ENCODE assay signal across 8 cellular contexts in genomic region chr17:82320956-82321927, GRCh38. TPM values are rescaled to one million over a fixed set of nuclear protein-coding genes. Genes with fewer than 3 reads are reported as not detected.
DNase-seq lines count a peak whose midpoint lies in the region; ATAC-seq and TF ChIP-seq lines count a peak whose summit lies in the region.

No MANE protein-coding gene starts in this region.

- no TSS peak for BruUV-seq in A673 (replicated peaks; lab: Mats Ljungman, UMichigan)

- H3K9me3 ChIP-seq in A673 (ENCODE audit: low read depth, low read length, poor library complexity, severe bottlenecking) (no peaks in the 10 kb centered on the region), neutrophil (no peaks in the 10 kb centered on the region), transverse colon (no peaks in the 10 kb centered on the region)

- POLR2A ChIA-PET in A673 (lab: Charles Lee; ENCODE audit: low non-redundant PET), result no interaction called here

- TF ChIP-seq EP300 in transverse colon (IDR thresholded peaks at IDR 0.05; ENCODE audit: low read depth), result no peak

- H3K36me3 ChIP-seq in A673 (ENCODE audit: insufficient read depth, low read length, poor library complexity, severe bottlenecking) (no peaks in the 10 kb centered on the region), neutrophil (peaks cover 30% of the 10 kb centered on the region), transverse colon (no peaks in the 10 kb centered on the region)

- H3K27me3 ChIP-seq in A673 (replicated peaks; ENCODE audit: insufficient read depth, low read depth, low read length, poor library complexity) (no peaks in the 10 kb centered on the region), neutrophil (peaks cover 51% of the 10 kb centered on the region), transverse colon (peaks cover 6% of the 10 kb centered on the region)

- H3K27me3 Mint-ChIP-seq in HFFc6 (ENCODE audit: insufficient read depth), result no peaks in the 10 kb centered on the region; the same call in 1 of the 2 replicates

- peak; percentile 79 for TF ChIP-seq CTCF in A673 (conservative IDR thresholded peaks at IDR 0.05; ENCODE audit: low read depth, low read length)
- TF ChIP-seq CTCF in HFFc6 (IDR thresholded peaks at IDR 0.05), result peak; percentile 90
- TF ChIP-seq CTCF in coronary artery (IDR thresholded peaks at IDR 0.05), result peak; percentile 99
- TF ChIP-seq CTCF in neutrophil (IDR thresholded peaks at IDR 0.05), result peak; percentile 83
- TF ChIP-seq CTCF in transverse colon (IDR thresholded peaks at IDR 0.05), result peak; percentile 89 to 98 (median 94)

- no peak for ATAC-seq in GM18519 (IDR thresholded peaks at IDR 0.05; ENCODE audit: low FRiP score, unreplicated experiment)

- DNase-seq in A673 (ENCODE audit: low spot score) (no peak), HFFc6 (no peak), coronary artery (ENCODE audit: low spot score) (no peak), transverse colon (peak; percentile 40), NCI-H524 treated with DMSO at 0.1 percent for 48 hours (lab: John Stamatoyannopoulos, UW) (no peak)
- peak; percentile 86 for DNase-seq in activated CD4-positive, alpha-beta T cell treated with anti-CD3 and anti-CD28 coated beads for 48 hours

- H3K4me1 ChIP-seq in A673 (ENCODE audit: insufficient read depth, low read length, poor library complexity, severe bottlenecking) (no peaks in the 10 kb centered on the region), neutrophil (ENCODE audit: control insufficient read depth in 1 of 2, insufficient read depth in 1 of 2, low read depth in 1 of 2, low read length in 1 of 2) (peaks cover 0 to 7% of the 10 kb centered on the region in 2 experiments), transverse colon (peaks cover 0 to 28% (median 11%) of the 10 kb centered on the region in 4 donors)

- H3K9me3 Mint-ChIP-seq in HFFc6, result no peaks in the 10 kb centered on the region

- TF ChIP-seq POLR2A in transverse colon (IDR thresholded peaks at IDR 0.05), result no peak

- in situ Hi-C loops in transverse colon (cut with MboI; ENCODE audit: low pct_ligation_motif_present in 1 of 4, low pct_unique_long_range_greater_than_20kb in 1 of 4, low sequenced_read_pairs in 3 of 4), result loop anchor here in 1 of 4 donors (10.0 kb wide), 1 partner anchor 116 kb away; no protein-coding TSS in a partner anchor

- intact Hi-C loops in A673 (cut with micrococcal nuclease; ENCODE audit: unreplicated experiment), result loop anchor here (2.0 kb wide), 1 partner anchor 76 kb away; no protein-coding TSS in a partner anchor
- intact Hi-C loops in transverse colon (cut with DNase I; ENCODE audit: low total_unique reads), result loop anchor here (2.0 to 5.0 kb wide), 2 partner anchors 84 to 114 kb away; no protein-coding TSS in a partner anchor

- 48% methylated on average over 58 of the region's 65 CpGs; no CpG with 5 or more reads in 1 of the 2 donors for WGBS in transverse colon (ENCODE audit: low coverage in 1 of 2), 2 donors

- CTCF ChIA-PET in A673 (lab: Charles Lee), result interaction anchor here (0.6 kb wide), 1 partner anchor 451 kb away, joined by 3 read pairs; no protein-coding TSS in a partner anchor

- H3K4me3 ChIP-seq in A673 (ENCODE audit: low read depth, low read length, poor library complexity, severe bottlenecking), result no peak overlapping the region
- H3K4me3 ChIP-seq in coronary artery, result no peak overlapping the region
- peak overlapping the region in 1 of 2 experiments; percentile 18 for H3K4me3 ChIP-seq in neutrophil (ENCODE audit: low read depth in 1 of 2, low read length in 1 of 2)
- H3K4me3 ChIP-seq in transverse colon, result peak overlapping the region in 1 of 4 donors; percentile 11

- H3K4me3 Mint-ChIP-seq in HFFc6, result no peak overlapping the region

- H3K27ac Mint-ChIP-seq in HFFc6, result no peak overlapping the region

- H3K36me3 Mint-ChIP-seq in HFFc6 (ENCODE audit: low read depth), result no peaks in the 10 kb centered on the region

- H3K4me1 Mint-ChIP-seq in HFFc6 (ENCODE audit: low read depth), result no peaks in the 10 kb centered on the region

- H3K27ac ChIP-seq in A673 (ENCODE audit: low read depth, low read length, poor library complexity, severe bottlenecking) (no peak overlapping the region), coronary artery (no peak overlapping the region), neutrophil (peak overlapping the region; percentile 23), transverse colon (no peak overlapping the region)

RNA-seq across cellular contexts. Expression of gene CD7, which starts 3.8 kb away (rescaled TPM):
- total RNA-seq in A673 (2021) (not detected in 2 replicates), transverse colon (1 to 10 TPM; 6.1 to 9.7 (median 7.4) TPM)
- under 1 TPM in 1 of 6 experiments, not detected in 5; 0.20 TPM for total RNA-seq in HFFc6 (2021; fragmentation: NEBNext Ultra II Directional; extraction: Animal tissue kit (Norgen Biotek cat#: 25700))

RNA-seq across cellular contexts. Expression of gene SECTM1, which starts 12.3 kb away (rescaled TPM):
- 1.4 and 2.8 TPM in 2 replicates for total RNA-seq in A673 (2021)
- total RNA-seq in HFFc6 (2021; fragmentation: NEBNext Ultra II Directional; extraction: Animal tissue kit (Norgen Biotek cat#: 25700)), result 1 to 10 TPM; 1.7 to 3.9 (median 2.8) TPM
- total RNA-seq in transverse colon, result 100 to 1,000 TPM in 2 of 4 donors, 10 to 100 TPM in 1, 1 to 10 TPM in 1; 5.8 to 127 (median 107) TPM

RNA-seq across cellular contexts. Expression of gene TEX19, which starts 37.8 kb away (rescaled TPM):
- total RNA-seq in A673 (2021), result 0.39 and 1.2 TPM in 2 replicates
- total RNA-seq in HFFc6 (2021; fragmentation: NEBNext Ultra II Directional; extraction: Animal tissue kit (Norgen Biotek cat#: 25700)), result under 1 TPM in 2 of 6 experiments, not detected in 4; 0.10 to 0.14 TPM
- total RNA-seq in transverse colon, result not detected

RNA-seq across cellular contexts. Expression of gene CSNK1D, which starts 47.7 kb away (rescaled TPM):
- total RNA-seq in A673 (2021), result 139 and 150 TPM in 2 replicates
- 100 to 1,000 TPM; 116 to 128 (median 118) TPM for total RNA-seq in HFFc6 (2021; fragmentation: NEBNext Ultra II Directional; extraction: Animal tissue kit (Norgen Biotek cat#: 25700))
- 100 to 1,000 TPM in 2 of 4 donors, 10 to 100 TPM in 2; 86.0 to 230 (median 148) TPM for total RNA-seq in transverse colon

RNA-seq across cellular contexts. Expression of gene UTS2R, which starts 50.3 kb away (rescaled TPM):
- total RNA-seq in A673 (2021) (0.52 and 0.58 TPM in 2 replicates), transverse colon (under 1 TPM in 1 of 4 donors, not detected in 3; 0.48 TPM)
- total RNA-seq in HFFc6 (2021; fragmentation: NEBNext Ultra II Directional; extraction: Animal tissue kit (Norgen Biotek cat#: 25700)), result not detected

Comparison
In these comparisons a context has a peak if more than half of its experiments do, and no peak if none do; other contexts are left out.
1. DNase-seq: peak in activated CD4-positive, alpha-beta T cell treated with anti-CD3 and anti-CD28 coated beads for 48 hours (single experiment) and transverse colon (single experiment); none in A673 (single experiment), HFFc6 (single experiment), coronary artery (single experiment) and NCI-H524 treated with DMSO at 0.1 percent for 48 hours (single experiment).
2. Peak in every context shown above with its lines, with median percentiles within 50 percentile points of each other: CTCF ChIP-seq.